ENCODE assay signal across 8 cellular contexts in genomic region chr10:102775973-102776669, GRCh38. TPM values are rescaled to one million over a fixed set of nuclear protein-coding genes. Genes with fewer than 3 reads are reported as not detected.
DNase-seq lines count a peak whose midpoint lies in the region; ATAC-seq and TF ChIP-seq lines count a peak whose summit lies in the region.

No MANE protein-coding gene starts in this region.

- ATAC-seq in stimulated activated naive B cell treated with anti-CD40 and anti-IgM and Interleukin-4, amounts not matched to agents 10 μg/mL and 1 μg/mL and 100 μg/mL, for 72 hours (replicated peaks): peak; percentile 46 to 50
- ATAC-seq in GM21723 (IDR thresholded peaks at IDR 0.05; ENCODE audit: unreplicated experiment): no peak

- H3K4me1 ChIP-seq in liver (ENCODE audit: control insufficient read depth in 4 of 4, insufficient read depth in 4 of 4, low read length in 3 of 4): peaks cover 24 to 55% (median 45%) of the 10 kb centered on the region in 4 donors

- peak overlapping the region; percentile 40 to 97 for H3K9ac ChIP-seq in liver (ENCODE audit: low read depth in 1 of 2, low read length in 2 of 2)

- TF ChIP-seq CTCF in C4-2B (conservative IDR thresholded peaks at IDR 0.05) (no peak), liver (IDR thresholded peaks at IDR 0.05; ENCODE audit: low read depth, low read length, missing input control) (no peak)

- peak overlapping the region in 2 of 3 donors; percentile 5 to 19 for H3K4me3 ChIP-seq in liver (ENCODE audit: low read depth in 1 of 3, low read length in 3 of 3)

- H3K9me3 ChIP-seq in liver (ENCODE audit: control insufficient read depth in 4 of 4, low read length in 3 of 4): no peaks in the 10 kb centered on the region

- no peaks in the 10 kb centered on the region for H3K27me3 Mint-ChIP-seq in dendritic cell treated with granulocyte-macrophage colony-stimulating factor and Interleukin-4, amounts not matched to agents 40 ng/mL and 50 ng/mL, for 4 days
- no peaks in the 10 kb centered on the region for H3K27me3 Mint-ChIP-seq in stimulated activated naive B cell treated with anti-CD40 and anti-IgM and Interleukin-4, amounts not matched to agents 10 μg/mL and 1 μg/mL and 100 μg/mL, for 72 hours

- H3K36me3 ChIP-seq in liver (ENCODE audit: control insufficient read depth in 4 of 4, insufficient read depth in 3 of 4, low read depth in 1 of 4, low read length in 3 of 4): no peaks in the 10 kb centered on the region

- H3K27ac ChIP-seq in C4-2B: peak overlapping the region; percentile 84
- H3K27ac ChIP-seq in liver (ENCODE audit: low read depth in 1 of 2, low read length in 2 of 2): peak overlapping the region; percentile 89 to 97

- no peak for DNase-seq in stimulated activated naive B cell treated with anti-CD40 and anti-IgM and Interleukin-4, amounts not matched to agents 10 μg/mL and 1 μg/mL and 100 μg/mL, for 72 hours
- no peak for DNase-seq in activated CD8-positive, alpha-beta memory T cell treated with anti-CD3 and anti-CD28 coated beads, Interleukin-2, amount 50 U/mL, for 4 hours
- no peak for DNase-seq in 8988T

- H3K27me3 ChIP-seq in liver (ENCODE audit: control insufficient read depth in 4 of 4, insufficient read depth in 4 of 4, low read length in 3 of 4): no peaks in the 10 kb centered on the region

- intact Hi-C loops in dendritic cell treated with granulocyte-macrophage colony-stimulating factor and Interleukin-4, amounts not matched to agents 40 ng/mL and 50 ng/mL, for 4 days (cut with micrococcal nuclease): no loop called here

- peaks cover 77% of the 10 kb centered on the region for H3K4me1 Mint-ChIP-seq in dendritic cell treated with granulocyte-macrophage colony-stimulating factor and Interleukin-4, amounts not matched to agents 40 ng/mL and 50 ng/mL, for 4 days (ENCODE audit: low read depth)
- H3K4me1 Mint-ChIP-seq in stimulated activated naive B cell treated with anti-CD40 and anti-IgM and Interleukin-4, amounts not matched to agents 10 μg/mL and 1 μg/mL and 100 μg/mL, for 72 hours: peaks cover 25 to 63% of the 10 kb centered on the region in 2 donors

- peak overlapping the region; percentile 87 for H3K27ac Mint-ChIP-seq in dendritic cell treated with granulocyte-macrophage colony-stimulating factor and Interleukin-4, amounts not matched to agents 40 ng/mL and 50 ng/mL, for 4 days
- peak overlapping the region; percentile 56 for H3K27ac Mint-ChIP-seq in stimulated activated naive B cell treated with anti-CD40 and anti-IgM and Interleukin-4, amounts not matched to agents 10 μg/mL and 1 μg/mL and 100 μg/mL, for 72 hours

- peaks cover 45% of the 10 kb centered on the region for H3K36me3 Mint-ChIP-seq in dendritic cell treated with granulocyte-macrophage colony-stimulating factor and Interleukin-4, amounts not matched to agents 40 ng/mL and 50 ng/mL, for 4 days (ENCODE audit: low read depth)
- peaks cover 14 to 18% of the 10 kb centered on the region in 2 donors for H3K36me3 Mint-ChIP-seq in stimulated activated naive B cell treated with anti-CD40 and anti-IgM and Interleukin-4, amounts not matched to agents 10 μg/mL and 1 μg/mL and 100 μg/mL, for 72 hours

- TF ChIP-seq RAD21 in liver (IDR thresholded peaks at IDR 0.05): no peak

- H3K4me3 Mint-ChIP-seq in dendritic cell treated with granulocyte-macrophage colony-stimulating factor and Interleukin-4, amounts not matched to agents 40 ng/mL and 50 ng/mL, for 4 days: peak overlapping the region; percentile 65
- H3K4me3 Mint-ChIP-seq in stimulated activated naive B cell treated with anti-CD40 and anti-IgM and Interleukin-4, amounts not matched to agents 10 μg/mL and 1 μg/mL and 100 μg/mL, for 72 hours: peak overlapping the region in 1 of 2 donors; percentile 30

- no peaks in the 10 kb centered on the region for H3K9me3 Mint-ChIP-seq in dendritic cell treated with granulocyte-macrophage colony-stimulating factor and Interleukin-4, amounts not matched to agents 40 ng/mL and 50 ng/mL, for 4 days
- no peaks in the 10 kb centered on the region for H3K9me3 Mint-ChIP-seq in stimulated activated naive B cell treated with anti-CD40 and anti-IgM and Interleukin-4, amounts not matched to agents 10 μg/mL and 1 μg/mL and 100 μg/mL, for 72 hours

- WGBS in liver: 26% methylated on average over 17 of the region's 17 CpGs

TF ChIP-seq in PFSK-1, 5 proteins besides CTCF, POLR2A, EP300 and RAD21:
- TF ChIP-seq FOXP2 (optimal IDR thresholded peaks at IDR 0.05; ENCODE audit: borderline replicate concordance, extremely low read depth, extremely low read length, insufficient read depth) (peak; percentile 25), TAF1 (IDR thresholded peaks at IDR 0.05; ENCODE audit: borderline replicate concordance, insufficient read depth, low read length) (peak; percentile 54; the same call in 1 of the 2 replicates), SIN3A (IDR thresholded peaks at IDR 0.05; ENCODE audit: borderline replicate concordance, insufficient read depth, low read length) (0 out of 2 replicates have a peak, but pooled peaks have one; percentile 70), REST (IDR thresholded peaks at IDR 0.05; ENCODE audit: insufficient read depth in 1 of 2, low read depth in 2 of 2, low read length in 2 of 2) (peak in 1 of 2 experiments; percentile 29; a peak in 1 of 4 replicates), POLR2AphosphoS5 (IDR thresholded peaks at IDR 0.05; ENCODE audit: low read depth, low read length) (peak; percentile 63)

TF ChIP-seq in liver, 16 proteins besides CTCF, POLR2A, EP300 and RAD21:
- no peak for TF ChIP-seq ATF3 (IDR thresholded peaks at IDR 0.05)
- TF ChIP-seq MAX (IDR thresholded peaks at IDR 0.05): no peak
- TF ChIP-seq EGR1 (IDR thresholded peaks at IDR 0.05; ENCODE audit: low read depth in 2 of 2): no peak
- no peak for TF ChIP-seq FOXA2 (IDR thresholded peaks at IDR 0.05)
- TF ChIP-seq HNF4A (conservative IDR thresholded peaks at IDR 0.05): no peak
- no peak for TF ChIP-seq GABPA (IDR thresholded peaks at IDR 0.05 in 1 of 2, conservative IDR thresholded peaks at IDR 0.05 in 1 of 2)
- TF ChIP-seq JUND (IDR thresholded peaks at IDR 0.05): no peak
- TF ChIP-seq YY1 (IDR thresholded peaks at IDR 0.05): no peak
- TF ChIP-seq FOXA1 (IDR thresholded peaks at IDR 0.05): no peak
- TF ChIP-seq TAF1 (conservative IDR thresholded peaks at IDR 0.05): no peak
- TF ChIP-seq SP1 (IDR thresholded peaks at IDR 0.05): no peak
- TF ChIP-seq ZBTB33 (IDR thresholded peaks at IDR 0.05): no peak
- no peak for TF ChIP-seq RXRA (IDR thresholded peaks at IDR 0.05)
- TF ChIP-seq NR2F2 (IDR thresholded peaks at IDR 0.05): no peak
- TF ChIP-seq REST (IDR thresholded peaks at IDR 0.05): no peak
- no peak for TF ChIP-seq HNF4G (IDR thresholded peaks at IDR 0.05)

RNA-seq across cellular contexts. Expression of gene WBP1L, which starts 32.4 kb away (rescaled TPM):
- 27.2 TPM for polyA plus RNA-seq in PFSK-1 (2012; ENCODE audit: insufficient read length, low read depth)
- total RNA-seq in liver: 10 to 100 TPM; 25.3 to 43.6 TPM
- polyA plus RNA-seq in liver: 10 to 100 TPM; 12.3 to 29.9 TPM
